Comparison of ENCODE assay signal across 2 cellular contexts in genomic region chrX:48153769-48154168, GRCh38.
TF ChIP-seq lines count a peak whose summit lies in the region.

No MANE protein-coding gene starts in this region.

TF ChIP-seq in A549, 52 proteins besides CTCF, POLR2A, EP300 and RAD21:
- TF ChIP-seq HMGXB4 (CRISPR knock-in tag; IDR thresholded peaks at IDR 0.05; ENCODE audit: borderline replicate concordance) (no peak), KDM1A (IDR thresholded peaks at IDR 0.05; ENCODE audit: low read depth) (no peak), HEYL (CRISPR knock-in tag; IDR thresholded peaks at IDR 0.05) (no peak), ZNF302 (CRISPR knock-in tag; IDR thresholded peaks at IDR 0.05) (no peak), ZFP36 (IDR thresholded peaks at IDR 0.05; ENCODE audit: borderline replicate concordance, partially characterized antibody) (no peak), USF2 (IDR thresholded peaks at IDR 0.05) (no peak), BHLHE40 (IDR thresholded peaks at IDR 0.05; ENCODE audit: low read depth, low read length) (no peak), HDAC2 (IDR thresholded peaks at IDR 0.05) (no peak), NR3C1 (IDR thresholded peaks at IDR 0.05) (no peak), FOSL2 (IDR thresholded peaks at IDR 0.05) (no peak), FOSL2 (CRISPR knock-in tag; IDR thresholded peaks at IDR 0.05) (no peak), CBX8 (IDR thresholded peaks at IDR 0.05) (no peak), FOSB (CRISPR knock-in tag; IDR thresholded peaks at IDR 0.05) (no peak), ESRRA (IDR thresholded peaks at IDR 0.05; ENCODE audit: borderline replicate concordance, low read length) (no peak), ATOH8 (CRISPR knock-in tag; IDR thresholded peaks at IDR 0.05; ENCODE audit: low read depth) (no peak), EHMT2 (IDR thresholded peaks at IDR 0.05; ENCODE audit: low read depth) (no peak), HOXA7 (CRISPR knock-in tag; IDR thresholded peaks at IDR 0.05) (no peak), HOXB13 (CRISPR knock-in tag; IDR thresholded peaks at IDR 0.05; ENCODE audit: low read depth) (no peak), RCOR1 (IDR thresholded peaks at IDR 0.05; ENCODE audit: low read depth, low read length) (no peak), JUN (IDR thresholded peaks at IDR 0.05) (no peak)
- TF ChIP-seq, protein P1, sequence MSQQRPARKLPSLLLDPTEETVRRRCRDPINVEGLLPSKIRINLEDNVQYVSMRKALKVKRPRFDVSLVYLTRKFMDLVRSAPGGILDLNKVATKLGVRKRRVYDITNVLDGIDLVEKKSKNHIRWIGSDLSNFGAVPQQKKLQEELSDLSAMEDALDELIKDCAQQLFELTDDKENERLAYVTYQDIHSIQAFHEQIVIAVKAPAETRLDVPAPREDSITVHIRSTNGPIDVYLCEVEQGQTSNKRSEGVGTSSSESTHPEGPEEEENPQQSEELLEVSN (IDR thresholded peaks at IDR 0.05; ENCODE audit: borderline replicate concordance, low read depth), result no peak

TF ChIP-seq in K562, 482 proteins besides CTCF, POLR2A, EP300 and RAD21 (continued from another document):
- TF ChIP-seq, protein P2, sequence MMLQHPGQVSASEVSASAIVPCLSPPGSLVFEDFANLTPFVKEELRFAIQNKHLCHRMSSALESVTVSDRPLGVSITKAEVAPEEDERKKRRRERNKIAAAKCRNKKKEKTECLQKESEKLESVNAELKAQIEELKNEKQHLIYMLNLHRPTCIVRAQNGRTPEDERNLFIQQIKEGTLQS (IDR thresholded peaks at IDR 0.05), result peak; percentile 90
- TF ChIP-seq, protein P2 (CRISPR knock-in tag; conservative IDR thresholded peaks at IDR 0.05), result no peak
- TF ChIP-seq CXXC5 (CRISPR knock-in tag; IDR thresholded peaks at IDR 0.05) (peak; percentile 56), ZKSCAN3 (CRISPR knock-in tag; IDR thresholded peaks at IDR 0.05) (no peak), CREM (IDR thresholded peaks at IDR 0.05; ENCODE audit: low read depth) (peak; percentile 89), NRF1 (conservative IDR thresholded peaks at IDR 0.05 in 1 of 2, IDR thresholded peaks at IDR 0.05 in 1 of 2) (peak; percentile 85 to 88), JUND (IDR thresholded peaks at IDR 0.05; ENCODE audit: borderline replicate concordance, low read depth, low read length) (peak; percentile 68), JUND (tag; IDR thresholded peaks at IDR 0.05; ENCODE audit: borderline replicate concordance, low read depth, low read length) (peak; percentile 65; the same call in 2 of the 3 replicates), ATF7 (IDR thresholded peaks at IDR 0.05) (peak; percentile 90), MTA1 (IDR thresholded peaks at IDR 0.05; ENCODE audit: borderline replicate concordance) (0 out of 2 replicates have a peak, but pooled peaks have one; percentile 25)
- TF ChIP-seq, protein P3, sequence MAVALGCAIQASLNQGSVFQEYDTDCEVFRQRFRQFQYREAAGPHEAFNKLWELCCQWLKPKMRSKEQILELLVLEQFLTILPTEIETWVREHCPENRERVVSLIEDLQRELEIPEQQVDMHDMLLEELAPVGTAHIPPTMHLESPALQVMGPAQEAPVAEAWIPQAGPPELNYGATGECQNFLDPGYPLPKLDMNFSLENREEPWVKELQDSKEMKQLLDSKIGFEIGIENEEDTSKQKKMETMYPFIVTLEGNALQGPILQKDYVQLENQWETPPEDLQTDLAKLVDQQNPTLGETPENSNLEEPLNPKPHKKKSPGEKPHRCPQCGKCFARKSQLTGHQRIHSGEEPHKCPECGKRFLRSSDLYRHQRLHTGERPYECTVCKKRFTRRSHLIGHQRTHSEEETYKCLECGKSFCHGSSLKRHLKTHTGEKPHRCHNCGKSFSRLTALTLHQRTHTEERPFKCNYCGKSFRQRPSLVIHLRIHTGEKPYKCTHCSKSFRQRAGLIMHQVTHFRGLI (CRISPR knock-in tag; IDR thresholded peaks at IDR 0.05), result no peak
- TF ChIP-seq, protein P4, sequence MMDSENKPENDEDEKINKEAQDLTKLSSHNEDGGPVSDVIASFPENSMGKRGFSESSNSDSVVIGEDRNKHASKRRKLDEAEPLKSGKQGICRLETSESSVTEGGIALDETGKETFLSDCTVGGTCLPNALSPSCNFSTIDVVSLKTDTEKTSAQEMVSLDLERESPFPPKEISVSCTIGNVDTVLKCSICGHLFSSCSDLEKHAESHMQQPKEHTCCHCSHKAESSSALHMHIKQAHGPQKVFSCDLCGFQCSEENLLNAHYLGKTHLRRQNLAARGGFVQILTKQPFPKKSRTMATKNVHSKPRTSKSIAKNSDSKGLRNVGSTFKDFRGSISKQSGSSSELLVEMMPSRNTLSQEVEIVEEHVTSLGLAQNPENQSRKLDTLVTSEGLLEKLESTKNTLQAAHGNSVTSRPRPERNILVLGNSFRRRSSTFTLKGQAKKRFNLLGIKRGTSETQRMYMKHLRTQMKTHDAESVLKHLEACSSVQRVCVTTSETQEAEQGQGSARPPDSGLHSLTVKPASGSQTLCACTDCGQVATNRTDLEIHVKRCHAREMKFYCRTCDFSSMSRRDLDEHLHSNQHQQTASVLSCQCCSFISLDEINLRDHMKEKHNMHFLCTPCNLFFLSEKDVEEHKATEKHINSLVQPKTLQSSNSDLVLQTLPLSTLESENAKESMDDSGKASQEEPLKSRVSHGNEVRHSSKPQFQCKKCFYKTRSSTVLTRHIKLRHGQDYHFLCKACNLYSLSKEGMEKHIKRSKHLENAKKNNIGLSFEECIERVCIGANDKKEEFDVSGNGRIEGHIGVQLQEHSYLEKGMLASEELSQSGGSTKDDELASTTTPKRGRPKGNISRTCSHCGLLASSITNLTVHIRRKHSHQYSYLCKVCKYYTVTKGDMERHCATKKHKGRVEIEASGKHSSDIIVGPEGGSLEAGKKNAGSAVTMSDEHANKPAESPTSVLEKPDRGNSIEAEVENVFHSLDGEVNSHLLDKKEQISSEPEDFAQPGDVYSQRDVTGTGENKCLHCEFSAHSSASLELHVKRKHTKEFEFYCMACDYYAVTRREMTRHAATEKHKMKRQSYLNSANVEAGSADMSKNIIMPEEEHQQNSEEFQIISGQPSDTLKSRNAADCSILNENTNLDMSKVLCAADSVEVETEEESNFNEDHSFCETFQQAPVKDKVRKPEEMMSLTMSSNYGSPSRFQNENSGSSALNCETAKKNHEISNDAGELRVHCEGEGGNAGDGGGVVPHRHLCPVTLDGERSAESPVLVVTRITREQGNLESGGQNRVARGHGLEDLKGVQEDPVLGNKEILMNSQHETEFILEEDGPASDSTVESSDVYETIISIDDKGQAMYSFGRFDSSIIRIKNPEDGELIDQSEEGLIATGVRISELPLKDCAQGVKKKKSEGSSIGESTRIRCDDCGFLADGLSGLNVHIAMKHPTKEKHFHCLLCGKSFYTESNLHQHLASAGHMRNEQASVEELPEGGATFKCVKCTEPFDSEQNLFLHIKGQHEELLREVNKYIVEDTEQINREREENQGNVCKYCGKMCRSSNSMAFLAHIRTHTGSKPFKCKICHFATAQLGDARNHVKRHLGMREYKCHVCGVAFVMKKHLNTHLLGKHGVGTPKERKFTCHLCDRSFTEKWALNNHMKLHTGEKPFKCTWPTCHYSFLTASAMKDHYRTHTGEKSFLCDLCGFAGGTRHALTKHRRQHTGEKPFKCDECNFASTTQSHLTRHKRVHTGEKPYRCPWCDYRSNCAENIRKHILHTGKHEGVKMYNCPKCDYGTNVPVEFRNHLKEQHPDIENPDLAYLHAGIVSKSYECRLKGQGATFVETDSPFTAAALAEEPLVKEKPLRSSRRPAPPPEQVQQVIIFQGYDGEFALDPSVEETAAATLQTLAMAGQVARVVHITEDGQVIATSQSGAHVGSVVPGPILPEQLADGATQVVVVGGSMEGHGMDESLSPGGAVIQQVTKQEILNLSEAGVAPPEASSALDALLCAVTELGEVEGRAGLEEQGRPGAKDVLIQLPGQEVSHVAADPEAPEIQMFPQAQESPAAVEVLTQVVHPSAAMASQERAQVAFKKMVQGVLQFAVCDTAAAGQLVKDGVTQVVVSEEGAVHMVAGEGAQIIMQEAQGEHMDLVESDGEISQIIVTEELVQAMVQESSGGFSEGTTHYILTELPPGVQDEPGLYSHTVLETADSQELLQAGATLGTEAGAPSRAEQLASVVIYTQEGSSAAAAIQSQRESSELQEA (IDR thresholded peaks at IDR 0.05; ENCODE audit: low read depth), result no peak
